Comparison of ENCODE assay signal across 20 cellular contexts in genomic region chr2:122019729-122020128, GRCh38.
DNase-seq lines count a peak whose midpoint lies in the region; ATAC-seq and TF ChIP-seq lines count a peak whose summit lies in the region.
"Had no signal": no experiment of that assay in that cellular context is flagged by ENCODE, and none has a peak within 500 bp of the region (broad histone marks: within the 10 kb centered on the region; RNA-seq: fewer than 3 reads in every experiment).

No MANE protein-coding gene starts in this region.

- H3K4me1 Mint-ChIP-seq in progenitor cell of endocrine pancreas (ENCODE audit: low read depth), result peaks cover 8% of the 10 kb centered on the region
- H3K4me1 Mint-ChIP-seq: activated CD8-positive, alpha-beta memory T cell treated with anti-CD3 and anti-CD28 coated beads, Interleukin-2, amount 10 ng/mL, durations not matched to agents 7 days and 5 days; naive thymus-derived CD4-positive, alpha-beta T cell had no signal

- no peaks in the 10 kb centered on the region for H3K79me2 ChIP-seq in mesendoderm (ENCODE audit: control insufficient read depth, insufficient read depth, low read length)

- no peak for TF ChIP-seq POLR2A in body of pancreas (IDR thresholded peaks at IDR 0.05)

- no peaks in the 10 kb centered on the region for H3K36me3 Mint-ChIP-seq in progenitor cell of endocrine pancreas (ENCODE audit: insufficient read depth)
- H3K36me3 Mint-ChIP-seq: activated CD8-positive, alpha-beta memory T cell treated with anti-CD3 and anti-CD28 coated beads, Interleukin-2, amount 10 ng/mL, durations not matched to agents 7 days and 5 days; naive thymus-derived CD4-positive, alpha-beta T cell had no signal

- H3K79me1 ChIP-seq in mesendoderm (ENCODE audit: low read length), result no peaks in the 10 kb centered on the region

- H2AK5ac ChIP-seq in mesendoderm (ENCODE audit: low read length), result no peak overlapping the region

- H3K27ac Mint-ChIP-seq in progenitor cell of endocrine pancreas, result no peak overlapping the region
- H3K27ac Mint-ChIP-seq: activated CD8-positive, alpha-beta memory T cell treated with anti-CD3 and anti-CD28 coated beads, Interleukin-2, amount 10 ng/mL, durations not matched to agents 7 days and 5 days; naive thymus-derived CD4-positive, alpha-beta T cell had no signal

- peak overlapping the region; percentile 48 for H3K27ac ChIP-seq in 22Rv1
- H3K27ac ChIP-seq in body of pancreas, result no peak overlapping the region
- H3K27ac ChIP-seq in mesendoderm (ENCODE audit: low read depth, low read length), result no peak overlapping the region
- H3K27ac ChIP-seq: esophagus muscularis mucosa, HL-60, KMS-11, PC-9 had no signal

- no peak overlapping the region for H3K4me3 Mint-ChIP-seq in progenitor cell of endocrine pancreas (ENCODE audit: low read depth)
- H3K4me3 Mint-ChIP-seq: activated CD8-positive, alpha-beta memory T cell treated with anti-CD3 and anti-CD28 coated beads, Interleukin-2, amount 10 ng/mL, durations not matched to agents 7 days and 5 days; naive thymus-derived CD4-positive, alpha-beta T cell had no signal

- H3K4me1 ChIP-seq in body of pancreas (peaks cover 15% of the 10 kb centered on the region), mesendoderm (ENCODE audit: control insufficient read depth, low read depth, low read length) (no peaks in the 10 kb centered on the region)

- no peaks in the 10 kb centered on the region for H3K36me3 ChIP-seq in body of pancreas (replicated peaks in 1 of 2; ENCODE audit: insufficient read depth in 1 of 2, low read depth in 2 of 2)
- no peaks in the 10 kb centered on the region for H3K36me3 ChIP-seq in mesendoderm (ENCODE audit: control insufficient read depth, insufficient read depth, low read length)
- H3K36me3 ChIP-seq: esophagus muscularis mucosa had no signal

- no peak overlapping the region for H2BK120ac ChIP-seq in mesendoderm (ENCODE audit: low read depth, low read length)

- H2BK15ac ChIP-seq in mesendoderm (replicated peaks; ENCODE audit: low read depth), result no peak overlapping the region

- peak overlapping the region; percentile 45 for H3K23ac ChIP-seq in mesendoderm (ENCODE audit: low read length)

- no peak overlapping the region for H3K4ac ChIP-seq in mesendoderm (ENCODE audit: low read depth, low read length)

- no peak overlapping the region for H3K18ac ChIP-seq in mesendoderm (ENCODE audit: low read length)

- H3K9me3 Mint-ChIP-seq in progenitor cell of endocrine pancreas (ENCODE audit: low read depth), result no peaks in the 10 kb centered on the region

- H3K27me3 Mint-ChIP-seq in progenitor cell of endocrine pancreas, result peaks cover 2% of the 10 kb centered on the region
- H3K27me3 Mint-ChIP-seq: activated CD8-positive, alpha-beta memory T cell treated with anti-CD3 and anti-CD28 coated beads, Interleukin-2, amount 10 ng/mL, durations not matched to agents 7 days and 5 days had no signal

- H3K4me3 ChIP-seq in body of pancreas (no peak overlapping the region), mesendoderm (ENCODE audit: low read length) (no peak overlapping the region)
- H3K4me3 ChIP-seq: esophagus muscularis mucosa, PC-9 had no signal

- TF ChIP-seq CTCF in 22Rv1 (IDR thresholded peaks at IDR 0.05), result no peak
- TF ChIP-seq CTCF in body of pancreas (IDR thresholded peaks at IDR 0.05), result peak in 2 of 7 experiments; percentile 12 to 13
- TF ChIP-seq CTCF in progenitor cell of endocrine pancreas (IDR thresholded peaks at IDR 0.05; ENCODE audit: unreplicated experiment), result no peak

- H3K27me3 ChIP-seq in body of pancreas, result no peaks in the 10 kb centered on the region
- no peaks in the 10 kb centered on the region for H3K27me3 ChIP-seq in mesendoderm (ENCODE audit: insufficient read depth, low read length, poor library complexity)

- H3K56ac ChIP-seq in mesendoderm (ENCODE audit: low read length), result no peak overlapping the region

- ATAC-seq in GM19463 (IDR thresholded peaks at IDR 0.05; ENCODE audit: unreplicated experiment) (peak; percentile 80), body of pancreas (peak; percentile 87), GM19328 (IDR thresholded peaks at IDR 0.05; ENCODE audit: unreplicated experiment) (no peak), GM18502 (IDR thresholded peaks at IDR 0.05; ENCODE audit: poor library complexity, unreplicated experiment) (no peak)
- ATAC-seq: activated CD8-positive, alpha-beta memory T cell treated with anti-CD3 and anti-CD28 coated beads, Interleukin-2, amount 10 ng/mL, durations not matched to agents 7 days and 5 days; naive thymus-derived CD4-positive, alpha-beta T cell had no signal

- no peak overlapping the region for H2BK5ac ChIP-seq in mesendoderm (ENCODE audit: low read length)

- WGBS in body of pancreas, 2 donors, result 6 to 7% methylated on average over 6 of the region's 6 CpGs
- WGBS in mesendoderm (ENCODE audit: extremely low coverage, insufficient coverage, low lambda C conversion rate), result no CpG with 5 or more reads among the region's 6 CpGs

- peak; percentile 55 to 82 (median 72) for DNase-seq in body of pancreas
- no peak for DNase-seq in mesendoderm
- no peak for DNase-seq in NCI-H1092 (lab: John Stamatoyannopoulos, UW)
- no peak for DNase-seq in progenitor cell of endocrine pancreas (ENCODE audit: low spot score, unreplicated experiment)
- DNase-seq: activated CD8-positive, alpha-beta memory T cell treated with anti-CD3 and anti-CD28 coated beads, Interleukin-2, amount 10 ng/mL, durations not matched to agents 7 days and 5 days; hippocampal formation; left cardiac atrium; naive thymus-derived CD4-positive, alpha-beta T cell; NCI-H146; NCI-H524; PC-9; stimulated activated CD4-positive, alpha-beta T cell treated with anti-CD3 and anti-CD28 coated beads, Interleukin-2, amount 100 ng/mL, for 24 hours; stimulated activated CD8-positive, alpha-beta memory T cell treated with anti-CD3 and anti-CD28 coated beads, Interleukin-4, amount 100 ng/mL, for 48 hours had no signal

- no peak overlapping the region for H3K4me2 ChIP-seq in mesendoderm (ENCODE audit: low read length)
- H3K4me2 ChIP-seq: KMS-11, PC-9 had no signal

- H3K9me3 ChIP-seq in body of pancreas, result no peaks in the 10 kb centered on the region
- H3K9me3 ChIP-seq: esophagus muscularis mucosa had no signal

- no peak overlapping the region for H4K8ac ChIP-seq in mesendoderm (ENCODE audit: low read depth, low read length)

- intact Hi-C loops in body of pancreas (cut with DNase I), result no loop called here

- no peak overlapping the region for H3K9ac ChIP-seq in mesendoderm (ENCODE audit: low read length)
- H3K9ac ChIP-seq: KMS-11 had no signal

- no peak overlapping the region for H4K5ac ChIP-seq in mesendoderm (ENCODE audit: low read length)

Comparison
In these comparisons a context has a peak if more than half of its experiments do, and no peak if none do; other contexts are left out.
1. ATAC-seq: peak in GM19463 (single experiment) and body of pancreas (single experiment); none in GM19328 (single experiment) and GM18502 (single experiment).
2. DNase-seq: peak in body of pancreas (4 of 4); none in mesendoderm (single experiment), NCI-H1092 (single experiment) and progenitor cell of endocrine pancreas (single experiment).